Comparison of ENCODE assay signal across 24 cellular contexts in genomic region chr10:128739937-128740336, GRCh38.
DNase-seq lines count a peak whose midpoint lies in the region; ATAC-seq and TF ChIP-seq lines count a peak whose summit lies in the region.
"Had no signal": no experiment of that assay in that cellular context is flagged by ENCODE, and none has a peak within 500 bp of the region (broad histone marks: within the 10 kb centered on the region; RNA-seq: fewer than 3 reads in every experiment).

No MANE protein-coding gene starts in this region.

- H2BK120ac ChIP-seq in neuronal stem cell (ENCODE audit: low read depth, low read length): no peak overlapping the region

- CTCF ChIA-PET in SK-N-SH (lab: Yijun Ruan, JAX): interaction anchor here (1.0 to 1.4 kb wide), 2 partner anchors 21 to 471 kb away, joined by 3 to 4 read pairs; no protein-coding TSS in a partner anchor

- H3K9me3 ChIP-seq in SK-N-SH (no peaks in the 10 kb centered on the region), neuronal stem cell (replicated peaks in 1 of 2; ENCODE audit: control insufficient read depth in 2 of 2, insufficient read depth in 1 of 2, low read depth in 1 of 2, low read length in 2 of 2) (no peaks in the 10 kb centered on the region)
- H3K9me3 ChIP-seq: BLaER1, sigmoid colon, thyroid gland had no signal

- no peak overlapping the region for H3K27ac Mint-ChIP-seq in endothelial cell (ENCODE audit: unreplicated experiment)
- H3K27ac Mint-ChIP-seq: activated CD8-positive, alpha-beta T cell treated with anti-CD3 and anti-CD28 coated beads, Interleukin-2, amount 10 ng/mL, durations not matched to agents 7 days and 5 days; IgD-negative memory B cell; nephron; stimulated activated naive CD8-positive, alpha-beta T cell treated with anti-CD3 and anti-CD28 coated beads, Interleukin-15, Interleukin-2, amounts not matched to agents 100 ng/mL and 50 ng/mL, for 24 hours had no signal

- no peaks in the 10 kb centered on the region for H3K9me2 ChIP-seq in SK-N-SH

- TF ChIP-seq POLR2A in NB4 (IDR thresholded peaks at IDR 0.05; ENCODE audit: extremely low read depth, insufficient read length): no peak

- H3K27me3 ChIP-seq in SK-N-SH (ENCODE audit: insufficient read depth) (no peaks in the 10 kb centered on the region), neuronal stem cell (ENCODE audit: control insufficient read depth in 3 of 3, insufficient read depth in 3 of 3, low read depth in 1 of 3, low read length in 3 of 3) (peaks cover 0 to 2% (median 0%) of the 10 kb centered on the region in 3 experiments)
- H3K27me3 ChIP-seq: BLaER1, thyroid gland had no signal

- H3K9ac ChIP-seq in SK-N-SH (no peak overlapping the region), neuronal stem cell (ENCODE audit: low read depth, low read length, poor library complexity) (no peak overlapping the region)
- H3K9ac ChIP-seq: BLaER1 had no signal

- H3K36me3 Mint-ChIP-seq in endothelial cell (ENCODE audit: low read depth, unreplicated experiment): no peaks in the 10 kb centered on the region
- H3K36me3 Mint-ChIP-seq: IgD-negative memory B cell had no signal

- no peaks in the 10 kb centered on the region for H4K20me1 ChIP-seq in SK-N-SH (ENCODE audit: insufficient read depth)
- H4K20me1 ChIP-seq: BLaER1 had no signal

- H3K27ac ChIP-seq in SK-N-SH (ENCODE audit: low read depth in 2 of 2, low read length in 1 of 2) (no peak overlapping the region), neuronal stem cell (replicated peaks; ENCODE audit: low read length) (no peak overlapping the region)
- H3K27ac ChIP-seq: BLaER1, dorsolateral prefrontal cortex, sigmoid colon, thyroid gland had no signal

- H3K4me3 ChIP-seq in SK-N-SH (ENCODE audit: low read depth in 2 of 2, low read length in 1 of 2) (no peak overlapping the region), NB4 (ENCODE audit: low read depth, low read length) (no peak overlapping the region), neuronal stem cell (ENCODE audit: low read length in 2 of 2) (no peak overlapping the region)
- H3K4me3 ChIP-seq: BLaER1, dorsolateral prefrontal cortex, sigmoid colon, thyroid gland had no signal

- peak overlapping the region; percentile 8 for H3K23ac ChIP-seq in neuronal stem cell (ENCODE audit: low read depth, low read length, poor library complexity)

- H3K4me2 ChIP-seq in SK-N-SH (no peak overlapping the region), neuronal stem cell (ENCODE audit: insufficient read depth, low read length, poor library complexity, severe bottlenecking) (no peak overlapping the region)
- H3K4me2 ChIP-seq: BLaER1 had no signal

- H3K36me3 ChIP-seq in SK-N-SH (replicated peaks in 1 of 2; ENCODE audit: control insufficient read depth in 1 of 2, insufficient read depth in 2 of 2, low read length in 1 of 2) (no peaks in the 10 kb centered on the region), neuronal stem cell (replicated peaks in 1 of 2; ENCODE audit: control insufficient read depth in 2 of 2, insufficient read depth in 2 of 2, low read length in 2 of 2) (no peaks in the 10 kb centered on the region)
- H3K36me3 ChIP-seq: BLaER1, sigmoid colon, thyroid gland had no signal

- H4K91ac ChIP-seq in neuronal stem cell (ENCODE audit: low read depth, low read length, poor library complexity): no peak overlapping the region

- H4K8ac ChIP-seq in neuronal stem cell (ENCODE audit: low read depth, low read length): no peak overlapping the region

- no peaks in the 10 kb centered on the region for H3F3A ChIP-seq in SK-N-SH (replicated peaks; ENCODE audit: insufficient read depth)

- H3K9me3 Mint-ChIP-seq in endothelial cell (ENCODE audit: unreplicated experiment): no peaks in the 10 kb centered on the region
- H3K9me3 Mint-ChIP-seq: IgD-negative memory B cell; nephron; stimulated activated naive CD8-positive, alpha-beta T cell treated with anti-CD3 and anti-CD28 coated beads, Interleukin-15, Interleukin-2, amounts not matched to agents 100 ng/mL and 50 ng/mL, for 24 hours had no signal

- TF ChIP-seq CTCF in SK-N-SH (IDR thresholded peaks at IDR 0.05): no peak
- TF ChIP-seq CTCF in NB4 (IDR thresholded peaks at IDR 0.05; ENCODE audit: low read depth, low read length): peak; percentile 9
- no peak for TF ChIP-seq CTCF in endothelial cell (IDR thresholded peaks at IDR 0.05; ENCODE audit: unreplicated experiment)

- H3K79me2 ChIP-seq in SK-N-SH (ENCODE audit: insufficient read depth): no peaks in the 10 kb centered on the region

- ATAC-seq in SK-N-SH treated with all-trans-retinoic acid at 6 μM for 48 hours: no peak
- no peak for ATAC-seq in Right ventricle myocardium inferior
- ATAC-seq in GM21528 (IDR thresholded peaks at IDR 0.05; ENCODE audit: low FRiP score, unreplicated experiment): no peak
- ATAC-seq: activated CD8-positive, alpha-beta T cell treated with anti-CD3 and anti-CD28 coated beads, Interleukin-2, amount 10 ng/mL, durations not matched to agents 7 days and 5 days had no signal

- H3K14ac ChIP-seq in neuronal stem cell (ENCODE audit: low read length): no peak overlapping the region

- peaks cover 2% of the 10 kb centered on the region for H3K27me3 Mint-ChIP-seq in endothelial cell (ENCODE audit: unreplicated experiment)

- H3K4me1 ChIP-seq in SK-N-SH (ENCODE audit: control insufficient read depth in 1 of 2, insufficient read depth in 2 of 2, low read depth in 1 of 2, low read length in 1 of 2): peaks cover 0 to 9% of the 10 kb centered on the region in 2 experiments; a peak in 2 of 4 replicates
- peaks cover 0 to 10% of the 10 kb centered on the region in 2 donors for H3K4me1 ChIP-seq in neuronal stem cell (ENCODE audit: control insufficient read depth in 2 of 2, insufficient read depth in 1 of 2, low read depth in 1 of 2, low read length in 2 of 2)
- H3K4me1 ChIP-seq: sigmoid colon, thyroid gland had no signal

- POLR2A ChIA-PET in SK-N-SH (lab: Yijun Ruan, JAX): no interaction called here

- no peak overlapping the region for H2BK12ac ChIP-seq in neuronal stem cell (ENCODE audit: low read length)

- no peak overlapping the region for H2BK15ac ChIP-seq in neuronal stem cell (ENCODE audit: low read length)

- H3K79me1 ChIP-seq in neuronal stem cell (ENCODE audit: low read depth, low read length): no peaks in the 10 kb centered on the region

- TF ChIP-seq RAD21 in SK-N-SH (IDR thresholded peaks at IDR 0.05; ENCODE audit: low read length): peak; percentile 22; the same call in 1 of the 2 replicates

- peak overlapping the region; percentile 85 for H3K18ac ChIP-seq in neuronal stem cell (ENCODE audit: low read length)

- WGBS in SK-N-SH (ENCODE audit: low lambda C conversion rate): 51% methylated on average over 5 of the region's 9 CpGs
- WGBS in neuronal stem cell (ENCODE audit: extremely low coverage in 2 of 2, insufficient read length in 2 of 2, insufficient replicate concordance in 1 of 2), 2 donors: no CpG with 5 or more reads among the region's 9 CpGs

- intact Hi-C loops in Right ventricle myocardium inferior (cut with DNase I): no loop called here

- H3K4me3 Mint-ChIP-seq in endothelial cell (ENCODE audit: unreplicated experiment): no peak overlapping the region
- H3K4me3 Mint-ChIP-seq: activated CD8-positive, alpha-beta T cell treated with anti-CD3 and anti-CD28 coated beads, Interleukin-2, amount 10 ng/mL, durations not matched to agents 7 days and 5 days; IgD-negative memory B cell; nephron; stimulated activated naive CD8-positive, alpha-beta T cell treated with anti-CD3 and anti-CD28 coated beads, Interleukin-15, Interleukin-2, amounts not matched to agents 100 ng/mL and 50 ng/mL, for 24 hours had no signal

- no peak overlapping the region for H2BK5ac ChIP-seq in neuronal stem cell (ENCODE audit: low read length)

- H3K4me1 Mint-ChIP-seq in endothelial cell (ENCODE audit: unreplicated experiment): peaks cover 10% of the 10 kb centered on the region
- H3K4me1 Mint-ChIP-seq: IgD-negative memory B cell had no signal

- no peak for DNase-seq in SK-N-SH
- peak; percentile 36 for DNase-seq in NB4 (ENCODE audit: low read depth)
- peak; percentile 20 for DNase-seq in endothelial cell (ENCODE audit: low spot score)
- DNase-seq in neuronal stem cell (ENCODE audit: low spot score): no peak
- no peak for DNase-seq in Right ventricle myocardium inferior (ENCODE audit: missing footprints)
- DNase-seq in SHP77 treated with DMSO at 0.1 percent for 48 hours (lab: John Stamatoyannopoulos, UW): no peak
- DNase-seq: activated CD4-positive, alpha-beta T cell treated with anti-CD3 and anti-CD28 coated beads for 1 hour; activated CD8-positive, alpha-beta T cell treated with anti-CD3 and anti-CD28 coated beads, Interleukin-2, amount 10 ng/mL, durations not matched to agents 7 days and 5 days; activated effector memory CD4-positive, alpha-beta T cell treated with anti-CD3 and anti-CD28 coated beads, Interleukin-2, amount 50 U/mL, for 16 hours; central memory CD4-positive, alpha-beta T cell; COR-L47; dorsolateral prefrontal cortex; NCI-H187; NCI-H526; SIG-M5; sigmoid colon; T-helper 1 cell; thyroid gland had no signal

- H2AK5ac ChIP-seq in neuronal stem cell (ENCODE audit: low read depth, low read length): peak overlapping the region; percentile 22

- H2AFZ ChIP-seq in SK-N-SH (ENCODE audit: low read depth): no peak overlapping the region
- H2AFZ ChIP-seq in neuronal stem cell (ENCODE audit: low read length): no peak overlapping the region

- H3K4ac ChIP-seq in neuronal stem cell (ENCODE audit: low read length): no peak overlapping the region

- TF ChIP-seq EP300 in SK-N-SH (IDR thresholded peaks at IDR 0.05; ENCODE audit: borderline replicate concordance in 1 of 2, low read depth in 1 of 2, low read length in 1 of 2): no peak

TF ChIP-seq in SK-N-SH, 30 proteins besides CTCF, POLR2A, EP300 and RAD21 (continues in another document):
- TF ChIP-seq RFX5 (IDR thresholded peaks at IDR 0.05; ENCODE audit: low read length): no peak
- no peak for TF ChIP-seq MAX (IDR thresholded peaks at IDR 0.05; ENCODE audit: low read depth)

TF ChIP-seq in SK-N-SH treated with all-trans-retinoic acid at 6 μM for 48 hours, 23 proteins besides CTCF, POLR2A, EP300 and RAD21 (continues in another document):
- TF ChIP-seq TOX (CRISPR knock-in tag; IDR thresholded peaks at IDR 0.05; ENCODE audit: borderline replicate concordance) (no peak), ZNF70 (CRISPR knock-in tag; IDR thresholded peaks at IDR 0.05) (no peak), ZC3H10 (CRISPR knock-in tag; IDR thresholded peaks at IDR 0.05) (no peak), GLIS3 (CRISPR knock-in tag; IDR thresholded peaks at IDR 0.05) (no peak), CSRNP3 (CRISPR knock-in tag; IDR thresholded peaks at IDR 0.05) (no peak), RARB (CRISPR knock-in tag; IDR thresholded peaks at IDR 0.05) (no peak)

Comparison
In these comparisons a context has a peak if more than half of its experiments do, and no peak if none do; other contexts are left out.
1. DNase-seq: peak in NB4 (single experiment) and endothelial cell (single experiment); none in SK-N-SH (single experiment), neuronal stem cell (single experiment), Right ventricle myocardium inferior (single experiment) and SHP77 treated with DMSO at 0.1 percent for 48 hours (single experiment).